14 cellular contexts compared by ENCODE assay signal in genomic region chr5:180568914-180569313, GRCh38. TPM values are rescaled to one million over a fixed set of nuclear protein-coding genes. Genes with fewer than 3 reads are reported as not detected.
A peak's percentile ranks its signal among the peaks of the same experiment; 100 is the strongest.
DNase-seq lines count a peak whose midpoint lies in the region; ATAC-seq lines count a peak whose summit lies in the region.
"Had no signal": no experiment of that assay in that cellular context is flagged by ENCODE, and none has a peak within 500 bp of the region (broad histone marks: within the 10 kb centered on the region; RNA-seq: fewer than 3 reads in every experiment).

No MANE protein-coding gene starts in this region.

- peaks cover 68% of the 10 kb centered on the region for H3K36me3 Mint-ChIP-seq in activated CD4-positive, alpha-beta T cell treated with anti-CD3 and anti-CD28 coated beads, Interleukin-2, amount 10 ng/mL, durations not matched to agents 24 days and 14 days (ENCODE audit: low read depth)
- peaks cover 14 to 40% of the 10 kb centered on the region in 2 donors for H3K36me3 Mint-ChIP-seq in activated T-cell treated with anti-CD3 and anti-CD28 coated beads, Interleukin-2, amount 50 U/mL, for 72 hours (ENCODE audit: insufficient read depth in 2 of 2)
- peaks cover 71% of the 10 kb centered on the region for H3K36me3 Mint-ChIP-seq in activated naive CD8-positive, alpha-beta T cell treated with anti-CD3 and anti-CD28 coated beads, Interleukin-2, amount 50 U/mL, for 24 hours (ENCODE audit: low read depth)

- peak overlapping the region; percentile 41 for H3K27ac Mint-ChIP-seq in activated CD4-positive, alpha-beta T cell treated with anti-CD3 and anti-CD28 coated beads, Interleukin-2, amount 10 ng/mL, durations not matched to agents 24 days and 14 days
- H3K27ac Mint-ChIP-seq in activated T-cell treated with anti-CD3 and anti-CD28 coated beads, Interleukin-2, amount 50 U/mL, for 72 hours, result no peak overlapping the region
- H3K27ac Mint-ChIP-seq in activated naive CD8-positive, alpha-beta T cell treated with anti-CD3 and anti-CD28 coated beads, Interleukin-2, amount 50 U/mL, for 24 hours, result no peak overlapping the region
- H3K27ac Mint-ChIP-seq in stimulated activated naive CD8-positive, alpha-beta T cell treated with anti-CD3 and anti-CD28 coated beads, Interleukin-15, amount 100 ng/mL, for 72 hours, result no peak overlapping the region

- peaks cover 10% of the 10 kb centered on the region for H3K4me1 Mint-ChIP-seq in activated CD4-positive, alpha-beta T cell treated with anti-CD3 and anti-CD28 coated beads, Interleukin-2, amount 10 ng/mL, durations not matched to agents 24 days and 14 days
- H3K4me1 Mint-ChIP-seq in activated T-cell treated with anti-CD3 and anti-CD28 coated beads, Interleukin-2, amount 50 U/mL, for 72 hours (ENCODE audit: low read depth), result peaks cover 26% of the 10 kb centered on the region
- peaks cover 11% of the 10 kb centered on the region for H3K4me1 Mint-ChIP-seq in activated naive CD8-positive, alpha-beta T cell treated with anti-CD3 and anti-CD28 coated beads, Interleukin-2, amount 50 U/mL, for 24 hours
- H3K4me1 Mint-ChIP-seq in stimulated activated naive CD8-positive, alpha-beta T cell treated with anti-CD3 and anti-CD28 coated beads, Interleukin-15, amount 100 ng/mL, for 72 hours, result peaks cover 35% of the 10 kb centered on the region

- intact Hi-C loops in activated CD4-positive, alpha-beta T cell treated with anti-CD3 and anti-CD28 coated beads, Interleukin-2, amount 10 ng/mL, durations not matched to agents 24 days and 14 days (cut with micrococcal nuclease), result no loop called here

- peak in 1 of 2 donors; percentile 44 for ATAC-seq in activated T-cell treated with anti-CD3 and anti-CD28 coated beads, Interleukin-2, amount 50 U/mL, for 72 hours (replicated peaks in 1 of 2)
- ATAC-seq in activated naive CD8-positive, alpha-beta T cell treated with anti-CD3 and anti-CD28 coated beads, Interleukin-2, amount 50 U/mL, for 24 hours, result peak; percentile 43
- peak; percentile 63 for ATAC-seq in stimulated activated naive CD8-positive, alpha-beta T cell treated with anti-CD3 and anti-CD28 coated beads, Interleukin-15, amount 100 ng/mL, for 72 hours
- ATAC-seq: HCT116 had no signal

- no peak overlapping the region for H3K4me3 Mint-ChIP-seq in activated CD4-positive, alpha-beta T cell treated with anti-CD3 and anti-CD28 coated beads, Interleukin-2, amount 10 ng/mL, durations not matched to agents 24 days and 14 days
- H3K4me3 Mint-ChIP-seq in activated T-cell treated with anti-CD3 and anti-CD28 coated beads, Interleukin-2, amount 50 U/mL, for 72 hours, result peak overlapping the region; percentile 4 to 13
- peak overlapping the region; percentile 13 for H3K4me3 Mint-ChIP-seq in activated naive CD8-positive, alpha-beta T cell treated with anti-CD3 and anti-CD28 coated beads, Interleukin-2, amount 50 U/mL, for 24 hours
- peak overlapping the region; percentile 37 to 45 for H3K4me3 Mint-ChIP-seq in stimulated activated naive CD8-positive, alpha-beta T cell treated with anti-CD3 and anti-CD28 coated beads, Interleukin-15, amount 100 ng/mL, for 72 hours

- no peaks in the 10 kb centered on the region for H3K27me3 Mint-ChIP-seq in activated CD4-positive, alpha-beta T cell treated with anti-CD3 and anti-CD28 coated beads, Interleukin-2, amount 10 ng/mL, durations not matched to agents 24 days and 14 days
- no peaks in the 10 kb centered on the region for H3K27me3 Mint-ChIP-seq in activated T-cell treated with anti-CD3 and anti-CD28 coated beads, Interleukin-2, amount 50 U/mL, for 72 hours (ENCODE audit: low read depth)
- H3K27me3 Mint-ChIP-seq in activated naive CD8-positive, alpha-beta T cell treated with anti-CD3 and anti-CD28 coated beads, Interleukin-2, amount 50 U/mL, for 24 hours, result no peaks in the 10 kb centered on the region
- no peaks in the 10 kb centered on the region for H3K27me3 Mint-ChIP-seq in stimulated activated naive CD8-positive, alpha-beta T cell treated with anti-CD3 and anti-CD28 coated beads, Interleukin-15, amount 100 ng/mL, for 72 hours

- H3K9me3 Mint-ChIP-seq in activated CD4-positive, alpha-beta T cell treated with anti-CD3 and anti-CD28 coated beads, Interleukin-2, amount 10 ng/mL, durations not matched to agents 24 days and 14 days, result no peaks in the 10 kb centered on the region
- no peaks in the 10 kb centered on the region for H3K9me3 Mint-ChIP-seq in activated T-cell treated with anti-CD3 and anti-CD28 coated beads, Interleukin-2, amount 50 U/mL, for 72 hours
- no peaks in the 10 kb centered on the region for H3K9me3 Mint-ChIP-seq in activated naive CD8-positive, alpha-beta T cell treated with anti-CD3 and anti-CD28 coated beads, Interleukin-2, amount 50 U/mL, for 24 hours
- H3K9me3 Mint-ChIP-seq in stimulated activated naive CD8-positive, alpha-beta T cell treated with anti-CD3 and anti-CD28 coated beads, Interleukin-15, amount 100 ng/mL, for 72 hours, result no peaks in the 10 kb centered on the region

- no peak for DNase-seq in activated CD4-positive, alpha-beta T cell treated with anti-CD3 and anti-CD28 coated beads, Interleukin-2, amount 10 ng/mL, durations not matched to agents 24 days and 14 days
- no peak for DNase-seq in activated CD4-positive, alpha-beta T cell treated with anti-CD3 and anti-CD28 coated beads, Interleukin-2, amount 50 U/mL, for 4 hours
- DNase-seq in activated T-cell treated with anti-CD3 and anti-CD28 coated beads, Interleukin-2, amount 50 U/mL, for 72 hours, result no peak
- no peak for DNase-seq in activated T-cell treated with anti-CD3 and anti-CD28 coated beads, Interleukin-2, amount 50 U/mL, for 48 hours
- no peak for DNase-seq in activated naive CD8-positive, alpha-beta T cell treated with anti-CD3 and anti-CD28 coated beads, Interleukin-2, amount 50 U/mL, for 24 hours
- DNase-seq in stimulated activated naive CD8-positive, alpha-beta T cell treated with anti-CD3 and anti-CD28 coated beads, Interleukin-15, amount 100 ng/mL, for 72 hours, result no peak
- no peak for DNase-seq in LoVo (ENCODE audit: low spot score)
- DNase-seq in HPDE6-E6E7 (ENCODE audit: extremely low spot score), result no peak
- DNase-seq: Calu3, DMS79, GM23248 had no signal

RNA-seq across cellular contexts. Expression of gene SCGB3A1, which starts 22.4 kb away (rescaled TPM):
- total RNA-seq in activated CD4-positive, alpha-beta T cell treated with anti-CD3 and anti-CD28 coated beads, Interleukin-2, amount 10 ng/mL, durations not matched to agents 24 days and 14 days, result not detected in 2 replicates
- total RNA-seq in activated T-cell treated with anti-CD3 and anti-CD28 coated beads, Interleukin-2, amount 50 U/mL, for 72 hours, result not detected
- total RNA-seq: A673, Calu3, G401, GM23248 had no signal
